In genomic region chr16:86396318-86396882, GRCh38 we compare ENCODE assay signal across 12 cellular contexts.
DNase-seq lines count a peak whose midpoint lies in the region; ATAC-seq and TF ChIP-seq lines count a peak whose summit lies in the region.
"Had no signal": no experiment of that assay in that cellular context is flagged by ENCODE, and none has a peak within 500 bp of the region (broad histone marks: within the 10 kb centered on the region; RNA-seq: fewer than 3 reads in every experiment).

No MANE protein-coding gene starts in this region.

- H3K27ac ChIP-seq in A673 (ENCODE audit: low read depth, low read length, poor library complexity, severe bottlenecking) (peak overlapping the region; percentile 41), esophagus (ENCODE audit: low read depth in 2 of 2, low read length in 1 of 2) (peak overlapping the region; percentile 78)
- H3K27ac ChIP-seq: RWPE1 had no signal

- H3K4me1 ChIP-seq in A673 (ENCODE audit: insufficient read depth, low read length, poor library complexity, severe bottlenecking) (peaks cover 10% of the 10 kb centered on the region), esophagus (ENCODE audit: control insufficient read depth in 2 of 2, insufficient read depth in 2 of 2, low read length in 1 of 2) (no peaks in the 10 kb centered on the region)

- H3K36me3 ChIP-seq in A673 (ENCODE audit: insufficient read depth, low read length, poor library complexity, severe bottlenecking), result no peaks in the 10 kb centered on the region
- no peaks in the 10 kb centered on the region for H3K36me3 ChIP-seq in esophagus (ENCODE audit: control insufficient read depth in 2 of 2, insufficient read depth in 2 of 2, low read length in 1 of 2)

- BruUV-seq in A673 (replicated peaks; lab: Mats Ljungman, UMichigan), result no TSS peak

- H3K9me3 Mint-ChIP-seq in activated naive CD8-positive, alpha-beta T cell treated with anti-CD3 and anti-CD28 coated beads for 36 hours, result peaks cover 1% of the 10 kb centered on the region
- H3K9me3 Mint-ChIP-seq: activated T-helper 1 cell treated with anti-CD3 and anti-CD28 coated beads, Interleukin-12 subunit alpha, Interleukin-12 subunit beta, Interleukin-2, Interleukin-4 antibody, amounts not matched to agents 30 ng/mL and 10 ng/mL and 1 ng/mL, durations not matched to agents 14 hours and 24 hours and 36 hours; WTC11 had no signal

- H3K27me3 Mint-ChIP-seq in activated naive CD8-positive, alpha-beta T cell treated with anti-CD3 and anti-CD28 coated beads for 36 hours, result peaks cover 4% of the 10 kb centered on the region

- no peaks in the 10 kb centered on the region for H3K36me3 Mint-ChIP-seq in activated naive CD8-positive, alpha-beta T cell treated with anti-CD3 and anti-CD28 coated beads for 36 hours
- H3K36me3 Mint-ChIP-seq: WTC11 had no signal

- H3K9me3 ChIP-seq in A673 (ENCODE audit: low read depth, low read length, poor library complexity, severe bottlenecking) (no peaks in the 10 kb centered on the region), esophagus (ENCODE audit: control insufficient read depth in 2 of 2, insufficient read depth in 1 of 2, low read depth in 1 of 2, low read length in 1 of 2) (no peaks in the 10 kb centered on the region)

- H3K4me3 ChIP-seq in A673 (ENCODE audit: low read depth, low read length, poor library complexity, severe bottlenecking), result no peak overlapping the region
- no peak overlapping the region for H3K4me3 ChIP-seq in esophagus (ENCODE audit: low read depth in 1 of 2, low read length in 2 of 2)

- no peak for ATAC-seq in GM18861 (IDR thresholded peaks at IDR 0.05; ENCODE audit: unreplicated experiment)
- no peak for ATAC-seq in HG02798 (IDR thresholded peaks at IDR 0.05; ENCODE audit: poor library complexity, unreplicated experiment)

- H3K27ac Mint-ChIP-seq in activated naive CD8-positive, alpha-beta T cell treated with anti-CD3 and anti-CD28 coated beads for 36 hours, result no peak overlapping the region
- H3K27ac Mint-ChIP-seq: activated T-helper 1 cell treated with anti-CD3 and anti-CD28 coated beads, Interleukin-12 subunit alpha, Interleukin-12 subunit beta, Interleukin-2, Interleukin-4 antibody, amounts not matched to agents 30 ng/mL and 10 ng/mL and 1 ng/mL, durations not matched to agents 14 hours and 24 hours and 36 hours; WTC11 had no signal

- peaks cover 15% of the 10 kb centered on the region for H3K27me3 ChIP-seq in A673 (replicated peaks; ENCODE audit: insufficient read depth, low read depth, low read length, poor library complexity)
- no peaks in the 10 kb centered on the region for H3K27me3 ChIP-seq in esophagus (ENCODE audit: control insufficient read depth in 1 of 2, insufficient read depth in 2 of 2, low read length in 2 of 2)

- TF ChIP-seq CTCF in A673 (conservative IDR thresholded peaks at IDR 0.05; ENCODE audit: low read depth, low read length), result no peak

- WGBS in esophagus, 2 donors, result 42 to 56% methylated on average over 14 of the region's 14 CpGs

- H3K4me1 Mint-ChIP-seq in activated naive CD8-positive, alpha-beta T cell treated with anti-CD3 and anti-CD28 coated beads for 36 hours, result no peaks in the 10 kb centered on the region

- DNase-seq in A673 (ENCODE audit: low spot score) (peak; percentile 22), M059J (ENCODE audit: low read depth) (peak; percentile 90), myocyte (ENCODE audit: low read depth) (peak; percentile 19), NCI-H524 treated with DMSO at 0.1 percent for 48 hours (lab: John Stamatoyannopoulos, UW) (no peak)
- no peak for DNase-seq in activated naive CD8-positive, alpha-beta T cell treated with anti-CD3 and anti-CD28 coated beads for 36 hours
- DNase-seq: Kasumi-1 had no signal

- POLR2A ChIA-PET in A673 (lab: Charles Lee; ENCODE audit: low non-redundant PET), result no interaction called here

- H3K4me3 Mint-ChIP-seq in activated naive CD8-positive, alpha-beta T cell treated with anti-CD3 and anti-CD28 coated beads for 36 hours, result no peak overlapping the region
- H3K4me3 Mint-ChIP-seq: activated T-helper 1 cell treated with anti-CD3 and anti-CD28 coated beads, Interleukin-12 subunit alpha, Interleukin-12 subunit beta, Interleukin-2, Interleukin-4 antibody, amounts not matched to agents 30 ng/mL and 10 ng/mL and 1 ng/mL, durations not matched to agents 14 hours and 24 hours and 36 hours; WTC11 had no signal

- intact Hi-C loops in A673 (cut with micrococcal nuclease; ENCODE audit: unreplicated experiment), result no loop called here

- CTCF ChIA-PET in A673 (lab: Charles Lee), result no interaction called here

Comparison
In these comparisons a context has a peak if more than half of its experiments do, and no peak if none do; other contexts are left out.
1. DNase-seq: peak in A673 (single experiment), M059J (single experiment) and myocyte (single experiment); none in activated naive CD8-positive, alpha-beta T cell treated with anti-CD3 and anti-CD28 coated beads for 36 hours (single experiment) and NCI-H524 treated with DMSO at 0.1 percent for 48 hours (single experiment).